In the genomic region with DNA sequence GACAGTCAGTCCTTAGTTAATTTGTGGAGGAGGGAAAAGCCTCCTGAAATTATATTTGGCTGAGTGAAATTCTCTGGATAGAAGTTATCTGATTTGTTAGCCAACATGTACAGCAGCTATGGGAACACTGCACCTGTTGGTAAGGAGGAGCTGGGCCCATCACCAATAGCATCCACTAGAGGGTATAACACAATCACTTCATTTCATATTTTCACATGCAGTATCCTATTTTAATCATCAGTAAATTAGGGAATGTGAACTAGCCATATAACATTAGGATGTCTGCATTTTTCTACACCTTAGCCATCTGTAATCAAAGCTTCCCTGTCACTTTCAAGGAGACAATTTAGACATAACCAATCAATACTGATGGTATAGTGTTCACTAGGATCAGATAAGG, we compare ENCODE assay signal across 16 cellular contexts.
DNase-seq lines count a peak whose midpoint lies in the region; ATAC-seq, FAIRE-seq and TF ChIP-seq lines count a peak whose summit lies in the region.
"Had no signal": no experiment of that assay in that cellular context is flagged by ENCODE, and none has a peak within 500 bp of the region (broad histone marks: within the 10 kb centered on the region; RNA-seq: fewer than 3 reads in every experiment).

No MANE protein-coding gene starts in this region.

- H3K27me3 ChIP-seq in endodermal cell (ENCODE audit: control insufficient read depth, insufficient read depth, low read length, poor library complexity, severe bottlenecking) = no peaks in the 10 kb centered on the region
- H3K27me3 ChIP-seq: MG63, upper lobe of left lung had no signal

- no peak overlapping the region for H3K9ac ChIP-seq in endodermal cell (ENCODE audit: extremely low read depth, low read length, poor library complexity, severe bottlenecking)

- FAIRE-seq in RCC 7860 (lab: Jason Lieb, UNC) = no peak
- FAIRE-seq: A549 had no signal

- ATAC-seq in GM21367 (IDR thresholded peaks at IDR 0.05; ENCODE audit: unreplicated experiment) = no peak
- ATAC-seq: A549 had no signal

- H3K27me3 Mint-ChIP-seq in endodermal cell (ENCODE audit: insufficient read depth) = no peaks in the 10 kb centered on the region
- H3K27me3 Mint-ChIP-seq in progenitor cell of endocrine pancreas = no peaks in the 10 kb centered on the region
- H3K27me3 Mint-ChIP-seq: activated naive CD8-positive, alpha-beta T cell had no signal

- H3K36me3 Mint-ChIP-seq in endodermal cell (ENCODE audit: low read depth) = no peaks in the 10 kb centered on the region
- no peaks in the 10 kb centered on the region for H3K36me3 Mint-ChIP-seq in progenitor cell of endocrine pancreas (ENCODE audit: insufficient read depth)
- H3K36me3 Mint-ChIP-seq: activated naive CD8-positive, alpha-beta T cell had no signal

- no peak overlapping the region for H3K4me3 ChIP-seq in endodermal cell (ENCODE audit: low read length)
- H3K4me3 ChIP-seq: A549, MG63, upper lobe of left lung had no signal

- DNase-seq in NCI-H1417 (lab: John Stamatoyannopoulos, UW) (peak in 2 of 3 experiments; percentile 5 to 64), NCI-H1417 treated with DMSO at 0.1 percent for 48 hours (lab: John Stamatoyannopoulos, UW) (no peak), NCI-H69 (lab: John Stamatoyannopoulos, UW) (peak; percentile 64), endodermal cell (no peak), progenitor cell of endocrine pancreas (ENCODE audit: low spot score, unreplicated experiment) (no peak), RCC 7860 (ENCODE audit: low spot score) (no peak), GM10248 (ENCODE audit: extremely low spot score) (no peak)
- DNase-seq: MG63; midbrain; Right ventricle myocardium superior; stimulated activated CD4-positive, alpha-beta T cell treated with anti-CD3 and anti-CD28 coated beads, Interleukin-2, amount 100 ng/mL, for 24 hours; upper lobe of left lung had no signal

- no peaks in the 10 kb centered on the region for H3K36me3 ChIP-seq in endodermal cell (ENCODE audit: control insufficient read depth, insufficient read depth, low read length)
- H3K36me3 ChIP-seq: MG63, upper lobe of left lung had no signal

- H3K4me1 Mint-ChIP-seq in endodermal cell (peaks cover 10% of the 10 kb centered on the region), progenitor cell of endocrine pancreas (ENCODE audit: low read depth) (no peaks in the 10 kb centered on the region)

- H3K27ac ChIP-seq in endodermal cell (ENCODE audit: low read depth, low read length) = no peak overlapping the region
- H3K27ac ChIP-seq: A549, HL-60, upper lobe of left lung had no signal

- CTCF ChIA-PET in GM10248 (lab: Yijun Ruan, JAX) = interaction anchor here (1.3 kb wide), 1 partner anchor 8 kb away, joined by 3 read pairs; no protein-coding TSS in a partner anchor

- H3K9me3 Mint-ChIP-seq in endodermal cell = no peaks in the 10 kb centered on the region
- H3K9me3 Mint-ChIP-seq in progenitor cell of endocrine pancreas (ENCODE audit: low read depth) = peaks cover 5% of the 10 kb centered on the region

- H3K4me1 ChIP-seq in endodermal cell (ENCODE audit: control insufficient read depth, insufficient read depth, low read length) = no peaks in the 10 kb centered on the region
- H3K4me1 ChIP-seq: A549, upper lobe of left lung had no signal

- H3K9me3 ChIP-seq in endodermal cell (ENCODE audit: control insufficient read depth, low read length) = peaks cover 6% of the 10 kb centered on the region
- H3K9me3 ChIP-seq: A549, MG63, upper lobe of left lung had no signal

- POLR2A ChIA-PET in GM10248 (lab: Yijun Ruan, JAX) = no interaction called here

- TF ChIP-seq CTCF in endodermal cell (conservative IDR thresholded peaks at IDR 0.05) (peak; percentile 62), progenitor cell of endocrine pancreas (IDR thresholded peaks at IDR 0.05; ENCODE audit: unreplicated experiment) (peak; percentile 21), GM10248 (IDR thresholded peaks at IDR 0.05; ENCODE audit: control extremely low read depth, extremely low read depth, low read depth, missing control alignments) (no peak)

- H3K27ac Mint-ChIP-seq in endodermal cell (no peak overlapping the region), progenitor cell of endocrine pancreas (no peak overlapping the region)
- H3K27ac Mint-ChIP-seq: activated naive CD8-positive, alpha-beta T cell had no signal

- H3K4me3 Mint-ChIP-seq in endodermal cell (no peak overlapping the region), progenitor cell of endocrine pancreas (ENCODE audit: low read depth) (no peak overlapping the region)
- H3K4me3 Mint-ChIP-seq: activated naive CD8-positive, alpha-beta T cell had no signal

Comparison
In these comparisons a context has a peak if more than half of its experiments do, and no peak if none do; other contexts are left out.
1. DNase-seq: peak in NCI-H1417 (2 of 3) and NCI-H69 (single experiment); none in NCI-H1417 treated with DMSO at 0.1 percent for 48 hours (single experiment), endodermal cell (single experiment), progenitor cell of endocrine pancreas (single experiment), RCC 7860 (single experiment) and GM10248 (single experiment).